ENCODE assay signal across 19 cellular contexts in the genomic region with DNA sequence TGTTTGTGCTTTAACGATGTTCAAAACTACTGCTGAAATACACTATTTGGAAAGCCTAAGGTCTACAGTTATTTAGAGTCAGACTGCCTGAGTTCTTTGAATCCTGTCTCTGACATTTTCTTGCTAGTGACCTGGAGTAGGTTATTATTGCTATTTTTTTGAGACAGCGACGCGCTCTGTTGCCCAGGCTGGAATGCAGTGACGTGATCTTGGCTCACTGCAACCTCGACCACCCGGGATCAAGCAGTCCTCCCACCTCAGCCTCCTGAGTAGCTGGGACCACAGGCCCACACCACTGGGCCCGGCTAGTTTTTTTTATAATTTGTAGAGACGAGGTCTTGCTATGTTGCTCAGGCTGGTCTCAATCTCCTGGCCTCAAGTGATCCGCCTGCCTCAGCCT.
"Had no signal": no experiment of that assay in that cellular context is flagged by ENCODE, and none has a peak within 500 bp of the region (broad histone marks: within the 10 kb centered on the region; RNA-seq: fewer than 3 reads in every experiment).

No MANE protein-coding gene starts in this region.

- DNase-seq: occipital lobe; ovary; posterior cingulate gyrus; psoas muscle; right cardiac atrium; right lobe of liver; sigmoid colon; small intestine; stimulated activated CD4-positive, alpha-beta T cell treated with anti-CD3 and anti-CD28 coated beads, Interleukin-15, amount 100 ng/mL, for 24 hours; stimulated activated CD4-positive, alpha-beta T cell treated with anti-CD3 and anti-CD28 coated beads, Interleukin-2, amount 100 ng/mL, for 24 hours; stimulated activated CD4-positive, alpha-beta T cell treated with anti-CD3 and anti-CD28 coated beads, Interleukin-2, amount 100 ng/mL, for 48 hours; stimulated activated CD4-positive, alpha-beta T cell treated with anti-CD3 and anti-CD28 coated beads, Interleukin-4, amount 100 ng/mL, for 24 hours; stimulated activated naive B cell treated with anti-CD40 and anti-IgM and Interleukin-4, amounts not matched to agents 10 μg/mL and 1 μg/mL and 100 μg/mL, for 72 hours; stimulated activated naive CD4-positive, alpha-beta T cell treated with Interleukin-2 at 50 U/mL for 16 hours; stomach; thyroid gland; trophoblast cell; upper lobe of left lung had no signal

- FAIRE-seq: small intestine, urothelium cell line had no signal
